26 cellular contexts compared by ENCODE assay signal in genomic region chr12:100692502-100692901, GRCh38.
"Had no signal": no experiment of that assay in that cellular context is flagged by ENCODE, and none has a peak within 500 bp of the region (broad histone marks: within the 10 kb centered on the region; RNA-seq: fewer than 3 reads in every experiment).

No MANE protein-coding gene starts in this region.

- H3K4me3 Mint-ChIP-seq: dendritic cell treated with granulocyte-macrophage colony-stimulating factor and Interleukin-4, amounts not matched to agents 40 ng/mL and 50 ng/mL, for 4 days; effector memory CD8-positive, alpha-beta T cell; endodermal cell had no signal

- H3K27me3 Mint-ChIP-seq: effector memory CD8-positive, alpha-beta T cell had no signal

- DNase-seq: cortex of kidney; dermis blood vessel endothelial cell; dorsolateral prefrontal cortex; effector CD4-positive, alpha-beta T cell; effector CD8-positive, alpha-beta T cell; effector memory CD4-positive, alpha-beta T cell; effector memory CD8-positive, alpha-beta T cell; endodermal cell; erythroblast; esophagus squamous epithelium; foreskin fibroblast; foreskin keratinocyte; foreskin melanocyte; gastrocnemius medialis; glutamatergic neuron; head of caudate nucleus; heart left ventricle; heart right ventricle; hippocampal formation had no signal

- H3K4me1 ChIP-seq: esophagus muscularis mucosa, esophagus squamous epithelium, foreskin keratinocyte, gastrocnemius medialis, gastroesophageal sphincter, heart left ventricle, heart right ventricle had no signal

- H3K27me3 ChIP-seq: esophagus squamous epithelium, foreskin keratinocyte, gastrocnemius medialis, gastroesophageal sphincter, heart left ventricle had no signal

- H3K27ac ChIP-seq: coronary artery, dorsolateral prefrontal cortex, epithelial cell of prostate, esophagus muscularis mucosa, esophagus squamous epithelium, foreskin keratinocyte, gastrocnemius medialis, gastroesophageal sphincter, heart left ventricle, heart right ventricle, hepatocyte had no signal

- H3K9me3 Mint-ChIP-seq: dendritic cell treated with granulocyte-macrophage colony-stimulating factor and Interleukin-4, amounts not matched to agents 40 ng/mL and 50 ng/mL, for 4 days; endodermal cell had no signal

- H3K4me3 ChIP-seq: coronary artery, dorsolateral prefrontal cortex, esophagus muscularis mucosa, esophagus squamous epithelium, gastrocnemius medialis, gastroesophageal sphincter, heart left ventricle, heart right ventricle, hepatocyte had no signal

- H3K36me3 ChIP-seq: esophagus muscularis mucosa, esophagus squamous epithelium, gastrocnemius medialis, gastroesophageal sphincter, heart left ventricle, heart right ventricle had no signal

- H3K4me2 ChIP-seq: hepatocyte had no signal

- H3K79me2 ChIP-seq: hepatocyte had no signal

- H3K4me1 Mint-ChIP-seq: endodermal cell had no signal

- ATAC-seq: effector memory CD8-positive, alpha-beta T cell; esophagus mucosa; foreskin keratinocyte; gastrocnemius medialis; gastroesophageal sphincter; heart left ventricle; heart right ventricle had no signal

- H3K27ac Mint-ChIP-seq: dendritic cell treated with granulocyte-macrophage colony-stimulating factor and Interleukin-4, amounts not matched to agents 40 ng/mL and 50 ng/mL, for 4 days; effector memory CD8-positive, alpha-beta T cell; endodermal cell had no signal

- H2AFZ ChIP-seq: hepatocyte had no signal

- H3K9me3 ChIP-seq: esophagus muscularis mucosa, gastroesophageal sphincter, heart left ventricle had no signal
